Comparison of ENCODE assay signal across 1 cellular context in the genomic region with DNA sequence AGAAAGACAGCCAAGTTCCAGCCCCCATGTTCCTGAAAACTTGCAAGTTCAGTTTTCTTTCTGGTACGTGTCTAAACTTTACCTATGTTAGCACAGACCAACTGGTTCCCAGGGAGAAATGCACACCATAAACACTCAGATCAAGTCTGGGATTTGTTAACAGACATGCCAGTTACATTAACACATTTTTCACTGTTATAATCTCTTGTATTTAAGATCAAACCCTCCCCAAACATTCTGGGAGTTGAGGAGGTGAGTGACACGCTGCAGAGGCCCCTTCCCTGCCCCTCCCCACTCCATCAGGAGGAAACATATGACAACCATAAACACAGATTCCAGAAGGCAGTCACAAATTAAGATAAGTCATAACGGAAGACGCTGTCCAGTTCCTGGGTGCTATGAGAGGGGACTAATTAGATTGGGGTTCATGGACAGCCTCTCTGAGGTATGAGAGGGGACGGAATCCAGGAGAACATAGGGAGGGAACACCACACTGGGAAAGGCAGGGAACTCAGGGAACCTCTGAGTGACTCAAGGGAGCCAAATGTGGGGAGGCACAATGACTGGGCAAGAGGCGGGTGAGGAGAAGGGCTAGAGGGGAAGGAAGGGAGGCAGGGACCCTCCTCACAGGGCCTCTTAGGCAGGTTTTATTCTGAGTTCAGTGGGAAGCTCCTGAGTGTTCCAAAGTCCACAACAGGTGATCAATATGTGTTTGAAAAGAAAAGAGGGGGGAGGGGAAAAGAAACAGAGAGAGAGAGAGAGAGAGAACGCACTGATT.
TF ChIP-seq lines count a peak whose summit lies in the region.

No MANE protein-coding gene starts in this region.

TF ChIP-seq in HEK293, 187 proteins besides CTCF, POLR2A, EP300 and RAD21 (continued from another document):
- TF ChIP-seq ZNF398 (tag by site-specific recombination; IDR thresholded peaks at IDR 0.05) (0 out of 2 replicates have a peak, but pooled peaks have one; percentile 29), ZNF600 (tag by site-specific recombination; IDR thresholded peaks at IDR 0.05) (0 out of 2 replicates have a peak, but pooled peaks have one; percentile 9), ZNF488 (tag by site-specific recombination; IDR thresholded peaks at IDR 0.05) (no peak), SCRT2 (tag by site-specific recombination; IDR thresholded peaks at IDR 0.05) (0 out of 2 replicates have a peak, but pooled peaks have one; percentile 40), ZBTB20 (tag by site-specific recombination; IDR thresholded peaks at IDR 0.05) (peak; percentile 39; the same call in 1 of the 2 replicates), ZNF843 (tag by site-specific recombination; IDR thresholded peaks at IDR 0.05) (no peak), SP7 (tag by site-specific recombination; IDR thresholded peaks at IDR 0.05) (peak; percentile 40; the same call in 1 of the 2 replicates), WT1 (tag by site-specific recombination; IDR thresholded peaks at IDR 0.05) (peak; percentile 94), ZNF596 (tag by site-specific recombination; IDR thresholded peaks at IDR 0.05) (0 out of 2 replicates have a peak, but pooled peaks have one; percentile 25)
- TF ChIP-seq, protein P1, sequence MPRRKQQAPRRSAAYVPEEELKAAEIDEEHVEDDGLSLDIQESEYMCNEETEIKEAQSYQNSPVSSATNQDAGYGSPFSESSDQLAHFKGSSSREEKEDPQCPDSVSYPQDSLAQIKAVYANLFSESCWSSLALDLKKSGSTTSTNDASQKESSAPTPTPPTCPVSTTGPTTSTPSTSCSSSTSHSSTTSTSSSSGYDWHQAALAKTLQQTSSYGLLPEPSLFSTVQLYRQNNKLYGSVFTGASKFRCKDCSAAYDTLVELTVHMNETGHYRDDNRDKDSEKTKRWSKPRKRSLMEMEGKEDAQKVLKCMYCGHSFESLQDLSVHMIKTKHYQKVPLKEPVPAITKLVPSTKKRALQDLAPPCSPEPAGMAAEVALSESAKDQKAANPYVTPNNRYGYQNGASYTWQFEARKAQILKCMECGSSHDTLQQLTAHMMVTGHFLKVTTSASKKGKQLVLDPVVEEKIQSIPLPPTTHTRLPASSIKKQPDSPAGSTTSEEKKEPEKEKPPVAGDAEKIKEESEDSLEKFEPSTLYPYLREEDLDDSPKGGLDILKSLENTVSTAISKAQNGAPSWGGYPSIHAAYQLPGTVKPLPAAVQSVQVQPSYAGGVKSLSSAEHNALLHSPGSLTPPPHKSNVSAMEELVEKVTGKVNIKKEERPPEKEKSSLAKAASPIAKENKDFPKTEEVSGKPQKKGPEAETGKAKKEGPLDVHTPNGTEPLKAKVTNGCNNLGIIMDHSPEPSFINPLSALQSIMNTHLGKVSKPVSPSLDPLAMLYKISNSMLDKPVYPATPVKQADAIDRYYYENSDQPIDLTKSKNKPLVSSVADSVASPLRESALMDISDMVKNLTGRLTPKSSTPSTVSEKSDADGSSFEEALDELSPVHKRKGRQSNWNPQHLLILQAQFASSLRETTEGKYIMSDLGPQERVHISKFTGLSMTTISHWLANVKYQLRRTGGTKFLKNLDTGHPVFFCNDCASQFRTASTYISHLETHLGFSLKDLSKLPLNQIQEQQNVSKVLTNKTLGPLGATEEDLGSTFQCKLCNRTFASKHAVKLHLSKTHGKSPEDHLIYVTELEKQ (tag by site-specific recombination; IDR thresholded peaks at IDR 0.05; ENCODE audit: borderline replicate concordance): no peak
- TF ChIP-seq, protein P2, sequence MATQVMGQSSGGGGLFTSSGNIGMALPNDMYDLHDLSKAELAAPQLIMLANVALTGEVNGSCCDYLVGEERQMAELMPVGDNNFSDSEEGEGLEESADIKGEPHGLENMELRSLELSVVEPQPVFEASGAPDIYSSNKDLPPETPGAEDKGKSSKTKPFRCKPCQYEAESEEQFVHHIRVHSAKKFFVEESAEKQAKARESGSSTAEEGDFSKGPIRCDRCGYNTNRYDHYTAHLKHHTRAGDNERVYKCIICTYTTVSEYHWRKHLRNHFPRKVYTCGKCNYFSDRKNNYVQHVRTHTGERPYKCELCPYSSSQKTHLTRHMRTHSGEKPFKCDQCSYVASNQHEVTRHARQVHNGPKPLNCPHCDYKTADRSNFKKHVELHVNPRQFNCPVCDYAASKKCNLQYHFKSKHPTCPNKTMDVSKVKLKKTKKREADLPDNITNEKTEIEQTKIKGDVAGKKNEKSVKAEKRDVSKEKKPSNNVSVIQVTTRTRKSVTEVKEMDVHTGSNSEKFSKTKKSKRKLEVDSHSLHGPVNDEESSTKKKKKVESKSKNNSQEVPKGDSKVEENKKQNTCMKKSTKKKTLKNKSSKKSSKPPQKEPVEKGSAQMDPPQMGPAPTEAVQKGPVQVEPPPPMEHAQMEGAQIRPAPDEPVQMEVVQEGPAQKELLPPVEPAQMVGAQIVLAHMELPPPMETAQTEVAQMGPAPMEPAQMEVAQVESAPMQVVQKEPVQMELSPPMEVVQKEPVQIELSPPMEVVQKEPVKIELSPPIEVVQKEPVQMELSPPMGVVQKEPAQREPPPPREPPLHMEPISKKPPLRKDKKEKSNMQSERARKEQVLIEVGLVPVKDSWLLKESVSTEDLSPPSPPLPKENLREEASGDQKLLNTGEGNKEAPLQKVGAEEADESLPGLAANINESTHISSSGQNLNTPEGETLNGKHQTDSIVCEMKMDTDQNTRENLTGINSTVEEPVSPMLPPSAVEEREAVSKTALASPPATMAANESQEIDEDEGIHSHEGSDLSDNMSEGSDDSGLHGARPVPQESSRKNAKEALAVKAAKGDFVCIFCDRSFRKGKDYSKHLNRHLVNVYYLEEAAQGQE (tag by site-specific recombination; IDR thresholded peaks at IDR 0.05): peak; percentile 73
TF ChIP-seq in HEK293: peak in this region for 9.
